In genomic region chr12:127559349-127560040, GRCh38 we compare ENCODE assay signal across 8 cellular contexts.
A peak's percentile ranks its signal among the peaks of the same experiment; 100 is the strongest.
DNase-seq lines count a peak whose midpoint lies in the region; ATAC-seq and TF ChIP-seq lines count a peak whose summit lies in the region.

No MANE protein-coding gene starts in this region.

- H2BK12ac ChIP-seq in neuronal stem cell (ENCODE audit: low read length), result no peak overlapping the region

- no peaks in the 10 kb centered on the region for H3K36me3 ChIP-seq in neuronal stem cell (replicated peaks in 1 of 2; ENCODE audit: control insufficient read depth in 2 of 2, insufficient read depth in 2 of 2, low read length in 2 of 2)

- no peak overlapping the region for H3K4me3 ChIP-seq in neuronal stem cell (ENCODE audit: low read length in 2 of 2)
- no peak overlapping the region for H3K4me3 ChIP-seq in coronary artery

- no peak for TF ChIP-seq CTCF in coronary artery (IDR thresholded peaks at IDR 0.05)

- H3K27me3 ChIP-seq in neuronal stem cell (ENCODE audit: control insufficient read depth in 3 of 3, insufficient read depth in 3 of 3, low read depth in 1 of 3, low read length in 3 of 3), result no peaks in the 10 kb centered on the region

- H2AK5ac ChIP-seq in neuronal stem cell (ENCODE audit: low read depth, low read length), result peak overlapping the region; percentile 56

- H4K91ac ChIP-seq in neuronal stem cell (ENCODE audit: low read depth, low read length, poor library complexity), result no peak overlapping the region

- H3K9ac ChIP-seq in neuronal stem cell (ENCODE audit: low read depth, low read length, poor library complexity), result no peak overlapping the region

- H3K23ac ChIP-seq in neuronal stem cell (ENCODE audit: low read depth, low read length, poor library complexity), result no peak overlapping the region

- no peak overlapping the region for H3K4ac ChIP-seq in neuronal stem cell (ENCODE audit: low read length)

- WGBS in neuronal stem cell (ENCODE audit: extremely low coverage in 2 of 2, insufficient read length in 2 of 2, insufficient replicate concordance in 1 of 2), 2 donors, result no CpG with 5 or more reads among the region's 12 CpGs

- no peak overlapping the region for H3K14ac ChIP-seq in neuronal stem cell (ENCODE audit: low read length)

- no peak overlapping the region for H2BK5ac ChIP-seq in neuronal stem cell (ENCODE audit: low read length)

- H2BK15ac ChIP-seq in neuronal stem cell (ENCODE audit: low read length), result no peak overlapping the region

- H3K9me3 ChIP-seq in neuronal stem cell (replicated peaks in 1 of 2; ENCODE audit: control insufficient read depth in 2 of 2, insufficient read depth in 1 of 2, low read depth in 1 of 2, low read length in 2 of 2), result no peaks in the 10 kb centered on the region

- H2AFZ ChIP-seq in neuronal stem cell (ENCODE audit: low read length), result no peak overlapping the region

- no peaks in the 10 kb centered on the region for H3K79me1 ChIP-seq in neuronal stem cell (ENCODE audit: low read depth, low read length)

- H3K27ac ChIP-seq in neuronal stem cell (replicated peaks; ENCODE audit: low read length), result no peak overlapping the region
- H3K27ac ChIP-seq in coronary artery, result no peak overlapping the region

- no peak overlapping the region for H3K18ac ChIP-seq in neuronal stem cell (ENCODE audit: low read length)

- H4K8ac ChIP-seq in neuronal stem cell (ENCODE audit: low read depth, low read length), result no peak overlapping the region

- no peak overlapping the region for H3K4me2 ChIP-seq in neuronal stem cell (ENCODE audit: insufficient read depth, low read length, poor library complexity, severe bottlenecking)

- ATAC-seq in GM21786 (IDR thresholded peaks at IDR 0.05; ENCODE audit: unreplicated experiment), result peak; percentile 89

- in situ Hi-C loops in Caki2 (cut with HindIII; ENCODE audit: low pct_unique_long_range_greater_than_20kb, low sequenced_read_pairs), result no loop called here

- H2BK120ac ChIP-seq in neuronal stem cell (ENCODE audit: low read depth, low read length), result no peak overlapping the region

- no peaks in the 10 kb centered on the region for H3K4me1 ChIP-seq in neuronal stem cell (ENCODE audit: control insufficient read depth in 2 of 2, insufficient read depth in 1 of 2, low read depth in 1 of 2, low read length in 2 of 2)

- DNase-seq in Caki2 (ENCODE audit: low read depth) (peak; percentile 61), NCI-H1092 treated with DMSO at 0.1 percent for 48 hours (lab: John Stamatoyannopoulos, UW) (peak; percentile 97), T-helper 22 cell (ENCODE audit: low read depth) (peak; percentile 13), dermis blood vessel endothelial cell (peak; percentile 60), neuronal stem cell (ENCODE audit: low spot score) (no peak), coronary artery (ENCODE audit: low spot score) (no peak), HPDE6-E6E7 (ENCODE audit: extremely low spot score) (no peak)

Comparison
In these comparisons a context has a peak if more than half of its experiments do, and no peak if none do; other contexts are left out.
1. DNase-seq: peak in Caki2 (single experiment), NCI-H1092 treated with DMSO at 0.1 percent for 48 hours (single experiment), T-helper 22 cell (single experiment) and dermis blood vessel endothelial cell (single experiment); none in neuronal stem cell (single experiment), coronary artery (single experiment) and HPDE6-E6E7 (single experiment).